In genomic region chr10:117175215-117175900, GRCh38 we compare ENCODE assay signal across 8 cellular contexts. TPM values are rescaled to one million over a fixed set of nuclear protein-coding genes. Genes with fewer than 3 reads are reported as not detected.
DNase-seq lines count a peak whose midpoint lies in the region; ATAC-seq and TF ChIP-seq lines count a peak whose summit lies in the region.

No MANE protein-coding gene starts in this region.

- H3K4me2 ChIP-seq in DOHH2 (ENCODE audit: low read length): peak overlapping the region; percentile 85

- peak; percentile 22 to 29 for DNase-seq in activated T-cell treated with anti-CD3 and anti-CD28 coated beads, Interleukin-2, amount 50 U/mL, for 72 hours
- DNase-seq in Right ventricle myocardium superior (peak; percentile 54), posterior cingulate gyrus (peak in 7 of 10 donors; percentile 40 to 90 (median 42)), NCI-H1694 (lab: John Stamatoyannopoulos, UW) (no peak), NCI-H226 (no peak)

- peaks cover 38% of the 10 kb centered on the region for H3K27me3 Mint-ChIP-seq in activated T-cell treated with anti-CD3 and anti-CD28 coated beads, Interleukin-2, amount 50 U/mL, for 72 hours (ENCODE audit: low read depth)

- H3K4me3 ChIP-seq in DOHH2 (ENCODE audit: low read length): peak overlapping the region; percentile 73

- ATAC-seq in GM19438 (IDR thresholded peaks at IDR 0.05; ENCODE audit: low read depth, unreplicated experiment): peak; percentile 50
- ATAC-seq in HG03439 (IDR thresholded peaks at IDR 0.05; ENCODE audit: unreplicated experiment): peak; percentile 40
- ATAC-seq in activated T-cell treated with anti-CD3 and anti-CD28 coated beads, Interleukin-2, amount 50 U/mL, for 72 hours (replicated peaks in 1 of 2): peak; percentile 61 to 62
- peak; percentile 55 for ATAC-seq in Right ventricle myocardium superior (ENCODE audit: poor library complexity)

- H3K4me1 Mint-ChIP-seq in activated T-cell treated with anti-CD3 and anti-CD28 coated beads, Interleukin-2, amount 50 U/mL, for 72 hours (ENCODE audit: low read depth): peaks cover 17% of the 10 kb centered on the region

- no peak overlapping the region for H3K27ac ChIP-seq in DOHH2 (ENCODE audit: low read depth, low read length)

- intact Hi-C loops in Right ventricle myocardium superior (cut with DNase I): no loop called here
- intact Hi-C loops in posterior cingulate gyrus (cut with DNase I): loop anchor here (1.0 to 5.0 kb wide), 2 partner anchors 378 to 493 kb away; no protein-coding TSS in a partner anchor

- H3K36me3 ChIP-seq in DOHH2 (ENCODE audit: control insufficient read depth, low read length): no peaks in the 10 kb centered on the region

- H4K20me1 ChIP-seq in DOHH2 (ENCODE audit: control insufficient read depth, insufficient read depth, low read depth, low read length): no peaks in the 10 kb centered on the region

- no peaks in the 10 kb centered on the region for H3F3A ChIP-seq in DOHH2 (ENCODE audit: control insufficient read depth, insufficient read depth)

- H3K9me2 ChIP-seq in DOHH2 (replicated peaks; ENCODE audit: control insufficient read depth, low read length): no peaks in the 10 kb centered on the region

- H3K4me3 Mint-ChIP-seq in activated T-cell treated with anti-CD3 and anti-CD28 coated beads, Interleukin-2, amount 50 U/mL, for 72 hours: peak overlapping the region; percentile 88 to 91

- H3K79me2 ChIP-seq in DOHH2 (ENCODE audit: control insufficient read depth, low read length): no peaks in the 10 kb centered on the region

- no peaks in the 10 kb centered on the region for H3K9me3 Mint-ChIP-seq in activated T-cell treated with anti-CD3 and anti-CD28 coated beads, Interleukin-2, amount 50 U/mL, for 72 hours

- peaks cover 17% of the 10 kb centered on the region for H3K4me1 ChIP-seq in DOHH2 (ENCODE audit: control insufficient read depth, low read length)

- H3K36me3 Mint-ChIP-seq in activated T-cell treated with anti-CD3 and anti-CD28 coated beads, Interleukin-2, amount 50 U/mL, for 72 hours (ENCODE audit: insufficient read depth in 2 of 2): no peaks in the 10 kb centered on the region

- H3K27me3 ChIP-seq in DOHH2 (ENCODE audit: control insufficient read depth, low read length): peaks cover 11% of the 10 kb centered on the region

- no peaks in the 10 kb centered on the region for H3K9me3 ChIP-seq in DOHH2 (ENCODE audit: control insufficient read depth, insufficient read depth, low read length)

- no peak overlapping the region for H3K27ac Mint-ChIP-seq in activated T-cell treated with anti-CD3 and anti-CD28 coated beads, Interleukin-2, amount 50 U/mL, for 72 hours

- TF ChIP-seq CTCF in DOHH2 (IDR thresholded peaks at IDR 0.05; ENCODE audit: low read depth, low read length, poor library complexity, severe bottlenecking): peak; percentile 49

RNA-seq across cellular contexts. Expression of gene KCNK18, which starts 21.9 kb away (rescaled TPM):
- not detected for total RNA-seq in activated T-cell treated with anti-CD3 and anti-CD28 coated beads, Interleukin-2, amount 50 U/mL, for 72 hours
- not detected for total RNA-seq in Right ventricle myocardium superior

RNA-seq across cellular contexts. Expression of gene VAX1, which starts 37.3 kb away (rescaled TPM):
- not detected for total RNA-seq in activated T-cell treated with anti-CD3 and anti-CD28 coated beads, Interleukin-2, amount 50 U/mL, for 72 hours
- total RNA-seq in Right ventricle myocardium superior: not detected

Comparison
In these comparisons a context has a peak if more than half of its experiments do, and no peak if none do; other contexts are left out.
1. DNase-seq: peak in activated T-cell treated with anti-CD3 and anti-CD28 coated beads, Interleukin-2, amount 50 U/mL, for 72 hours (2 of 2), Right ventricle myocardium superior (single experiment) and posterior cingulate gyrus (7 of 10); none in NCI-H1694 (single experiment) and NCI-H226 (single experiment).
2. Peak in every context shown above with its lines, with median percentiles within 50 percentile points of each other: ATAC-seq.